ENCODE assay signal across 21 cellular contexts in the genomic region with DNA sequence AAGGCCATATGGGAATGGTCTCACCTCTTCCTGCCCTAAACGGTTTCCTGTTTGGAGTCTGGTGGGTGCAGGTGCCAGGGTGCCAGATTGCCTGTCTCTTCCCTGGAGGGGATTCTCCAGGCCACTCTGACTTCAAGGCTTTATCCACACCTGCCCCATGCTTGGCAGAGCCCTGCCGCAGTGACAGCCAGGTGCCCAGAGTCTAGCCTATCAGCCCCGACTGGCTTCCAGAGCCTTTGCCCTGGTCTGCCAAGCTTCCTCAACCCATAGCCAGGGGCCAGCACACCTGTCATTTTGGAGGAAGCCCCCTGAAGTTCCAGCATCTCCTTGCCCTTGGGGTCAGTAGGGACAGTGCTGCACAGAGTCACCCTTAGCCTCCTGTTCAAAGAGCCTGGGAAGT. TPM values are rescaled to one million over a fixed set of nuclear protein-coding genes. Genes with fewer than 3 reads are reported as not detected.
A peak's percentile ranks its signal among the peaks of the same experiment; 100 is the strongest.
DNase-seq lines count a peak whose midpoint lies in the region; ATAC-seq and TF ChIP-seq lines count a peak whose summit lies in the region.
"Had no signal": no experiment of that assay in that cellular context is flagged by ENCODE, and none has a peak within 500 bp of the region (broad histone marks: within the 10 kb centered on the region; RNA-seq: fewer than 3 reads in every experiment).

No MANE protein-coding gene starts in this region.

- peak overlapping the region; percentile 19 for H2AK5ac ChIP-seq in mesenchymal stem cell (ENCODE audit: low read length, severe bottlenecking)

- H3K9ac ChIP-seq in mesenchymal stem cell (ENCODE audit: low read length) (no peak overlapping the region), mammary epithelial cell (ENCODE audit: insufficient read depth, low read length) (no peak overlapping the region)

- H3K79me1 ChIP-seq in mesenchymal stem cell (replicated peaks; ENCODE audit: low read length, poor library complexity, severe bottlenecking), result peaks cover 2% of the 10 kb centered on the region

- dilution Hi-C loops in mammary epithelial cell (cut with HindIII; ENCODE audit: low sequenced_read_pairs), result loop anchor here (5.0 kb wide), 3 partner anchors 51 to 221 kb away; no protein-coding TSS in a partner anchor

- peaks cover 11% of the 10 kb centered on the region for H3K27me3 Mint-ChIP-seq in activated naive CD8-positive, alpha-beta T cell treated with anti-CD3 and anti-CD28 coated beads, Interleukin-2, amount 10 ng/mL, durations not matched to agents 7 days and 5 days
- peaks cover 2% of the 10 kb centered on the region for H3K27me3 Mint-ChIP-seq in activated naive CD8-positive, alpha-beta T cell treated with anti-CD3 and anti-CD28 coated beads, Interleukin-2, amount 50 U/mL, for 24 hours

- H4K20me1 ChIP-seq in mammary epithelial cell (ENCODE audit: insufficient read depth, low read length), result no peaks in the 10 kb centered on the region

- H3K9me3 ChIP-seq in RWPE2 (ENCODE audit: severe bottlenecking) (peaks cover 2% of the 10 kb centered on the region), mesenchymal stem cell (ENCODE audit: control insufficient read depth, low read length) (peaks cover 3% of the 10 kb centered on the region), spleen (peaks cover 0 to 15% (median 12%) of the 10 kb centered on the region in 8 donors), mammary epithelial cell (replicated peaks; ENCODE audit: insufficient read depth, low read length) (no peaks in the 10 kb centered on the region)
- H3K9me3 ChIP-seq: Peyer's patch had no signal

- no peak overlapping the region for H3K27ac Mint-ChIP-seq in activated naive CD8-positive, alpha-beta T cell treated with anti-CD3 and anti-CD28 coated beads, Interleukin-2, amount 10 ng/mL, durations not matched to agents 7 days and 5 days
- no peak overlapping the region for H3K27ac Mint-ChIP-seq in activated naive CD8-positive, alpha-beta T cell treated with anti-CD3 and anti-CD28 coated beads, Interleukin-2, amount 50 U/mL, for 24 hours
- H3K27ac Mint-ChIP-seq: H9 had no signal

- DNase-seq in activated naive CD8-positive, alpha-beta T cell treated with anti-CD3 and anti-CD28 coated beads, Interleukin-2, amount 10 ng/mL, durations not matched to agents 7 days and 5 days, result peak; percentile 18
- no peak for DNase-seq in activated naive CD8-positive, alpha-beta T cell treated with anti-CD3 and anti-CD28 coated beads, Interleukin-2, amount 50 U/mL, for 24 hours
- DNase-seq in RWPE2 (ENCODE audit: low spot score) (peak; percentile 22), mesenchymal stem cell (no peak), spleen (peak; percentile 40), mammary epithelial cell (no peak)
- DNase-seq in activated CD4-positive, CD25-positive, alpha-beta regulatory T cell treated with anti-CD3 and anti-CD28 coated beads, Interleukin-2, amount 50 U/mL, for 72 hours, result no peak
- DNase-seq: H9; Kasumi-1; MG63; NCI-H1048; NCI-H1436; NCI-H1930; NCI-H526; NK-92 treated with Interleukin-12 subunit alpha and Interleukin-12 subunit beta, amount 100 ng/mL, for 24 hours; Right ventricle myocardium superior had no signal

- no peak overlapping the region for H2BK12ac ChIP-seq in mesenchymal stem cell (ENCODE audit: low read length in 2 of 2)

- H2BK5ac ChIP-seq in mesenchymal stem cell (ENCODE audit: low read depth, low read length, poor library complexity, severe bottlenecking), result no peak overlapping the region

- WGBS in mesenchymal stem cell, result 67% methylated on average over 3 of the region's 3 CpGs
- WGBS in spleen, 5 donors, result 44 to 61% (median 59%) methylated on average over 3 of the region's 3 CpGs
- 56% methylated on average over 3 of the region's 3 CpGs for WGBS in mammary epithelial cell (ENCODE audit: low coverage, missing lambda C conversion rate)

- H3K4me3 Mint-ChIP-seq in activated naive CD8-positive, alpha-beta T cell treated with anti-CD3 and anti-CD28 coated beads, Interleukin-2, amount 10 ng/mL, durations not matched to agents 7 days and 5 days, result no peak overlapping the region
- no peak overlapping the region for H3K4me3 Mint-ChIP-seq in activated naive CD8-positive, alpha-beta T cell treated with anti-CD3 and anti-CD28 coated beads, Interleukin-2, amount 50 U/mL, for 24 hours
- H3K4me3 Mint-ChIP-seq: H9 had no signal

- H3K36me3 ChIP-seq in RWPE2 (ENCODE audit: low read depth) (no peaks in the 10 kb centered on the region), mesenchymal stem cell (ENCODE audit: control insufficient read depth in 1 of 2, insufficient read depth in 2 of 2, low read depth in 1 of 2, low read length in 2 of 2) (peaks cover 28 to 30% of the 10 kb centered on the region in 2 experiments), spleen (no peaks in the 10 kb centered on the region), mammary epithelial cell (ENCODE audit: insufficient read depth, low read length) (no peaks in the 10 kb centered on the region)
- H3K36me3 ChIP-seq: MG63, Peyer's patch had no signal

- H3K18ac ChIP-seq in mesenchymal stem cell (ENCODE audit: low read depth in 1 of 2, low read length in 2 of 2), result no peak overlapping the region

- no peak for TF ChIP-seq POLR2A in spleen (IDR thresholded peaks at IDR 0.05)

- H4K91ac ChIP-seq in mesenchymal stem cell (ENCODE audit: low read length), result no peak overlapping the region

- peaks cover 8% of the 10 kb centered on the region for H3K4me1 Mint-ChIP-seq in activated naive CD8-positive, alpha-beta T cell treated with anti-CD3 and anti-CD28 coated beads, Interleukin-2, amount 10 ng/mL, durations not matched to agents 7 days and 5 days
- H3K4me1 Mint-ChIP-seq in activated naive CD8-positive, alpha-beta T cell treated with anti-CD3 and anti-CD28 coated beads, Interleukin-2, amount 50 U/mL, for 24 hours, result peaks cover 7% of the 10 kb centered on the region

- H2BK15ac ChIP-seq in mesenchymal stem cell (ENCODE audit: low read depth, poor library complexity, severe bottlenecking), result no peak overlapping the region

- H3K79me2 ChIP-seq in mammary epithelial cell (ENCODE audit: insufficient read depth, low read length), result no peaks in the 10 kb centered on the region

- in situ Hi-C loops in mammary epithelial cell (cut with MboI; ENCODE audit: low sequenced_read_pairs in 2 of 2), result loop anchor here (5.0 to 10.0 kb wide), 3 partner anchors 139 to 211 kb away; no protein-coding TSS in a partner anchor

- no peak overlapping the region for H4K8ac ChIP-seq in mesenchymal stem cell (ENCODE audit: low read length)

- peaks cover 3% of the 10 kb centered on the region for H3K9me3 Mint-ChIP-seq in activated naive CD8-positive, alpha-beta T cell treated with anti-CD3 and anti-CD28 coated beads, Interleukin-2, amount 10 ng/mL, durations not matched to agents 7 days and 5 days
- peaks cover 11% of the 10 kb centered on the region for H3K9me3 Mint-ChIP-seq in activated naive CD8-positive, alpha-beta T cell treated with anti-CD3 and anti-CD28 coated beads, Interleukin-2, amount 50 U/mL, for 24 hours

- H3K36me3 Mint-ChIP-seq in activated naive CD8-positive, alpha-beta T cell treated with anti-CD3 and anti-CD28 coated beads, Interleukin-2, amount 10 ng/mL, durations not matched to agents 7 days and 5 days, result no peaks in the 10 kb centered on the region
- no peaks in the 10 kb centered on the region for H3K36me3 Mint-ChIP-seq in activated naive CD8-positive, alpha-beta T cell treated with anti-CD3 and anti-CD28 coated beads, Interleukin-2, amount 50 U/mL, for 24 hours (ENCODE audit: low read depth)

- H3K4me2 ChIP-seq in mesenchymal stem cell (ENCODE audit: low read length, poor library complexity, severe bottlenecking), result no peak overlapping the region
- no peak overlapping the region for H3K4me2 ChIP-seq in mammary epithelial cell (ENCODE audit: insufficient read depth, low read depth, low read length)

- no peak overlapping the region for H2BK120ac ChIP-seq in mesenchymal stem cell (ENCODE audit: low read depth, low read length)

- H3K27ac ChIP-seq in RWPE2 (ENCODE audit: poor library complexity, severe bottlenecking) (no peak overlapping the region), mesenchymal stem cell (ENCODE audit: low read length, poor library complexity, severe bottlenecking) (no peak overlapping the region), spleen (no peak overlapping the region), mammary epithelial cell (ENCODE audit: insufficient read depth, low read depth, low read length) (no peak overlapping the region)
- H3K27ac ChIP-seq: HL-60, Peyer's patch had no signal

- no peaks in the 10 kb centered on the region for H3K27me3 ChIP-seq in RWPE2 (ENCODE audit: insufficient read depth, poor library complexity, severe bottlenecking)
- no peaks in the 10 kb centered on the region for H3K27me3 ChIP-seq in mesenchymal stem cell (ENCODE audit: control insufficient read depth in 1 of 2, insufficient read depth in 1 of 2, low read length in 2 of 2)
- peaks cover 0 to 13% (median 0%) of the 10 kb centered on the region in 7 donors for H3K27me3 ChIP-seq in spleen (replicated peaks in 1 of 7)
- H3K27me3 ChIP-seq in mammary epithelial cell (ENCODE audit: insufficient read depth, low read length), result peaks cover 4% of the 10 kb centered on the region
- H3K27me3 ChIP-seq: MG63, Peyer's patch had no signal

- no peak overlapping the region for H2AFZ ChIP-seq in mesenchymal stem cell (ENCODE audit: low read depth, low read length)
- no peak overlapping the region for H2AFZ ChIP-seq in mammary epithelial cell (ENCODE audit: low read depth, low read length)

- H3K23ac ChIP-seq in mesenchymal stem cell (ENCODE audit: low read length in 2 of 2), result no peak overlapping the region

- no peak overlapping the region for H3K14ac ChIP-seq in mesenchymal stem cell (ENCODE audit: low read length in 2 of 2)

- POLR2A ChIA-PET in activated naive CD8-positive, alpha-beta T cell treated with anti-CD3 and anti-CD28 coated beads, Interleukin-2, amount 10 ng/mL, durations not matched to agents 7 days and 5 days (lab: Charles Lee), result no interaction called here

- TF ChIP-seq CTCF in RWPE2 (IDR thresholded peaks at IDR 0.05; ENCODE audit: poor library complexity, severe bottlenecking) (no peak), spleen (IDR thresholded peaks at IDR 0.05 in 8 of 11, conservative IDR thresholded peaks at IDR 0.05 in 3 of 11) (no peak), mammary epithelial cell (conservative IDR thresholded peaks at IDR 0.05 in 1 of 2, IDR thresholded peaks at IDR 0.05 in 1 of 2; ENCODE audit: extremely low read depth in 1 of 2, insufficient read depth in 1 of 2, low read depth in 1 of 2, low read length in 2 of 2) (no peak)

- H3K4me1 ChIP-seq in RWPE2 (ENCODE audit: insufficient read depth, poor library complexity, severe bottlenecking), result no peaks in the 10 kb centered on the region
- peaks cover 8% of the 10 kb centered on the region for H3K4me1 ChIP-seq in mesenchymal stem cell (ENCODE audit: control insufficient read depth, insufficient read depth, low read depth, low read length)
- H3K4me1 ChIP-seq in spleen, result peaks cover 0 to 8% (median 0%) of the 10 kb centered on the region in 6 donors
- H3K4me1 ChIP-seq in mammary epithelial cell (ENCODE audit: insufficient read depth, low read length), result no peaks in the 10 kb centered on the region
- H3K4me1 ChIP-seq: Peyer's patch had no signal

- no TSS peak for BruUV-seq in mammary epithelial cell (replicated peaks; lab: Mats Ljungman, UMichigan)

- CTCF ChIA-PET in mammary epithelial cell (lab: Charles Lee; ENCODE audit: low non-redundant PET), result no interaction called here

- H3K4me3 ChIP-seq in RWPE2 (ENCODE audit: severe bottlenecking) (no peak overlapping the region), mesenchymal stem cell (ENCODE audit: insufficient read depth in 1 of 2, low read depth in 1 of 2, low read length in 2 of 2) (no peak overlapping the region), spleen (no peak overlapping the region), mammary epithelial cell (replicated peaks in 1 of 3; ENCODE audit: insufficient read depth in 1 of 3, low read depth in 2 of 3, low read length in 3 of 3) (no peak overlapping the region)
- H3K4me3 ChIP-seq: MG63, Peyer's patch had no signal

- no peak for ATAC-seq in activated naive CD8-positive, alpha-beta T cell treated with anti-CD3 and anti-CD28 coated beads, Interleukin-2, amount 10 ng/mL, durations not matched to agents 7 days and 5 days (ENCODE audit: low read depth)
- no peak for ATAC-seq in activated naive CD8-positive, alpha-beta T cell treated with anti-CD3 and anti-CD28 coated beads, Interleukin-2, amount 50 U/mL, for 24 hours
- ATAC-seq in RWPE2 (ENCODE audit: low read depth) (no peak), GM18870 (IDR thresholded peaks at IDR 0.05; ENCODE audit: unreplicated experiment) (no peak)

- no peak overlapping the region for H3K4ac ChIP-seq in mesenchymal stem cell (ENCODE audit: low read depth in 1 of 2, low read length in 2 of 2)

- intact Hi-C loops in spleen (cut with DNase I; ENCODE audit: low total_unique reads) (no loop called here), mammary epithelial cell (cut with micrococcal nuclease) (no loop called here)

RNA-seq across cellular contexts. Expression of a gene that starts 21.6 kb away (rescaled TPM):
- not detected for total RNA-seq in activated naive CD8-positive, alpha-beta T cell treated with anti-CD3 and anti-CD28 coated beads, Interleukin-2, amount 10 ng/mL, durations not matched to agents 7 days and 5 days
- polyA plus RNA-seq in mesenchymal stem cell (2013, experiment 1 of 2), result not detected
- not detected for polyA plus RNA-seq in mesenchymal stem cell (2013, experiment 2 of 2)
- total RNA-seq in spleen (1 to 10 TPM in 2 of 7 donors, under 1 TPM in 5; 0.56 to 2.9 (median 0.66) TPM), mammary epithelial cell (not detected)
- polyA plus RNA-seq in spleen (under 1 TPM in 1 of 3 donors, not detected in 2; 0.45 TPM), mammary epithelial cell (not detected)
- polyA minus RNA-seq in mammary epithelial cell, result not detected
- total RNA-seq: H9, HT1080, Peyer's patch, Right ventricle myocardium superior had no signal
- polyA plus RNA-seq: BJ had no signal

RNA-seq across cellular contexts. Expression of a gene that starts 52.2 kb away (rescaled TPM):
- 10 to 100 TPM; 28.2 to 31.8 TPM for total RNA-seq in activated naive CD8-positive, alpha-beta T cell treated with anti-CD3 and anti-CD28 coated beads, Interleukin-2, amount 10 ng/mL, durations not matched to agents 7 days and 5 days
- polyA plus RNA-seq in mesenchymal stem cell (2013, experiment 1 of 2), result 18.5 TPM
- polyA plus RNA-seq in mesenchymal stem cell (2013, experiment 2 of 2), result 18.4 TPM
- 10 to 100 TPM; 50.4 to 75.1 (median 65.8) TPM for total RNA-seq in spleen
- polyA plus RNA-seq in spleen, result 10 to 100 TPM in 1 of 3 donors, 1 to 10 TPM in 2; 6.8 to 10.6 (median 7.8) TPM
- total RNA-seq in mammary epithelial cell, result 10 to 100 TPM; 65.0 to 97.4 TPM
- polyA plus RNA-seq in mammary epithelial cell, result 22.4 TPM
- 88.4 TPM for polyA minus RNA-seq in mammary epithelial cell

Comparison
In these comparisons a context has a peak if more than half of its experiments do, and no peak if none do; other contexts are left out.
1. DNase-seq: peak in activated naive CD8-positive, alpha-beta T cell treated with anti-CD3 and anti-CD28 coated beads, Interleukin-2, amount 10 ng/mL, durations not matched to agents 7 days and 5 days (single experiment), RWPE2 (single experiment) and spleen (single experiment); none in activated naive CD8-positive, alpha-beta T cell treated with anti-CD3 and anti-CD28 coated beads, Interleukin-2, amount 50 U/mL, for 24 hours (single experiment), mesenchymal stem cell (single experiment), mammary epithelial cell (single experiment) and activated CD4-positive, CD25-positive, alpha-beta regulatory T cell treated with anti-CD3 and anti-CD28 coated beads, Interleukin-2, amount 50 U/mL, for 72 hours (single experiment).